In genomic region chr15:48571510-48571909, GRCh38 we compare ENCODE assay signal across 6 cellular contexts.
"Had no signal": no experiment of that assay in that cellular context is flagged by ENCODE, and none has a peak within 500 bp of the region (broad histone marks: within the 10 kb centered on the region; RNA-seq: fewer than 3 reads in every experiment).

No MANE protein-coding gene starts in this region.

- H3K36me3 ChIP-seq: HAP-1 had no signal

- H3K27ac ChIP-seq: HL-60 had no signal

- H3K4me3 ChIP-seq: HAP-1 had no signal

- DNase-seq: GOT3, H7, KBM-7 had no signal

- FAIRE-seq: HepG2 had no signal

- H3K4me1 ChIP-seq: HAP-1 had no signal

- H3K9me3 ChIP-seq: HAP-1 had no signal
